1 cellular context compared by ENCODE assay signal in the genomic region with DNA sequence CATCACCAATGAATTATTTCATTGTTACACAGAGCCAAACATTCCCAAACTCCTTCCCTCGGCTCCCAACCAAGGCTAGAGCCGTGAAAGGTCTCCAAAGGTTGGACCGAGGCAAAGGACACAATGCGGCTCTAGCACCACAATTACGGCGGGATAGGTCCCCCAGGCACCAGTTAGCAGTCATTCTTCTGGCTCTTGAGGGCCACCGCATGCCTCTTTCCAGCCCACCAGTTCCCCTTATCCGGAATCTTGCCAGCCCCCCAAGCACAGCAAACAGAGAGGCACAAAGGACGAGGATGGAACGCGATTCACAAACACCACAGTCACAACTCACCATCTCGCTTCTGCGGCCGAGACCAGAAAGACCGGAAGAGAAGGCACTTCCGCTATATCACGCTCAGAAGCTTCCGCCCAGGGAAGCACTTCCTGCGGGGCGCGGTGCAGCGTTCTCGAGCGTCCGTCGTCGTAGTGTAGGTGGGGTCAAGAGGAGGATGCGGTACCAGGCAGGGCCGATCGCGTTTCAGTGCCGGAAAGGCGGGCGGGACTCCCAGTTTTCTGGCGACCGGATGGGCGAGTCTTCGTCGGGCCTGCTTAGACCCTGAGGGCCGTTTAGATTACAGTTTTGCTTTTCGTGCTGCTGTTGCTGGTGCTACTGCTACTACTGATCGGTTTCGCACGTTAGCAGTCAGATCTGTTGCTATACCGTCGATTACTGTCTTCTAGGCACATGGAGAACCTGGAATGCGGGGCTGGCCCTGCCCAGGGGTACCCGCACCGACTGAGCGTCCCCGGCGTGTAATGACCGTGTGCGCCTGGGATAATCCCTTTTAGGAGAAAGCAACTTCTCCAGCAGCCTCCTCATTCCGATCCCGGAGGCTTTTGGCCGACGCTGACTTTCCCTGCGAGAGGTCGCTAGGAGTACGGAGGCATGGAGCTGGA.
TF ChIP-seq lines count a peak whose summit lies in the region.

A gene (minus strand): TSS at position 374 of the 939 bp plus-strand sequence. CDS start 37 bp downstream, at position 337.

TF ChIP-seq in K562, 482 proteins besides CTCF, POLR2A, EP300 and RAD21 (continued from another document and continues in another):
- TF ChIP-seq, protein P1, sequence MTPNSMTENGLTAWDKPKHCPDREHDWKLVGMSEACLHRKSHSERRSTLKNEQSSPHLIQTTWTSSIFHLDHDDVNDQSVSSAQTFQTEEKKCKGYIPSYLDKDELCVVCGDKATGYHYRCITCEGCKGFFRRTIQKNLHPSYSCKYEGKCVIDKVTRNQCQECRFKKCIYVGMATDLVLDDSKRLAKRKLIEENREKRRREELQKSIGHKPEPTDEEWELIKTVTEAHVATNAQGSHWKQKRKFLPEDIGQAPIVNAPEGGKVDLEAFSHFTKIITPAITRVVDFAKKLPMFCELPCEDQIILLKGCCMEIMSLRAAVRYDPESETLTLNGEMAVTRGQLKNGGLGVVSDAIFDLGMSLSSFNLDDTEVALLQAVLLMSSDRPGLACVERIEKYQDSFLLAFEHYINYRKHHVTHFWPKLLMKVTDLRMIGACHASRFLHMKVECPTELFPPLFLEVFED (CRISPR knock-in tag; conservative IDR thresholded peaks at IDR 0.05) = peak; percentile 36
- TF ChIP-seq ESRRA (IDR thresholded peaks at IDR 0.05; ENCODE audit: borderline replicate concordance, low read depth) = peak; percentile 89
- peak; percentile 100 for TF ChIP-seq RBBP5 (IDR thresholded peaks at IDR 0.05; ENCODE audit: borderline replicate concordance, insufficient read depth, low read length, poor library complexity, severe bottlenecking)
- no peak for TF ChIP-seq SMC3 (conservative IDR thresholded peaks at IDR 0.05; ENCODE audit: insufficient read depth, low read depth, low read length)
- TF ChIP-seq, protein P2, sequence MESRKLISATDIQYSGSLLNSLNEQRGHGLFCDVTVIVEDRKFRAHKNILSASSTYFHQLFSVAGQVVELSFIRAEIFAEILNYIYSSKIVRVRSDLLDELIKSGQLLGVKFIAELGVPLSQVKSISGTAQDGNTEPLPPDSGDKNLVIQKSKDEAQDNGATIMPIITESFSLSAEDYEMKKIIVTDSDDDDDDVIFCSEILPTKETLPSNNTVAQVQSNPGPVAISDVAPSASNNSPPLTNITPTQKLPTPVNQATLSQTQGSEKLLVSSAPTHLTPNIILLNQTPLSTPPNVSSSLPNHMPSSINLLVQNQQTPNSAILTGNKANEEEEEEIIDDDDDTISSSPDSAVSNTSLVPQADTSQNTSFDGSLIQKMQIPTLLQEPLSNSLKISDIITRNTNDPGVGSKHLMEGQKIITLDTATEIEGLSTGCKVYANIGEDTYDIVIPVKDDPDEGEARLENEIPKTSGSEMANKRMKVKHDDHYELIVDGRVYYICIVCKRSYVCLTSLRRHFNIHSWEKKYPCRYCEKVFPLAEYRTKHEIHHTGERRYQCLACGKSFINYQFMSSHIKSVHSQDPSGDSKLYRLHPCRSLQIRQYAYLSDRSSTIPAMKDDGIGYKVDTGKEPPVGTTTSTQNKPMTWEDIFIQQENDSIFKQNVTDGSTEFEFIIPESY (CRISPR knock-in tag; IDR thresholded peaks at IDR 0.05) = peak; percentile 75
- TF ChIP-seq JUN (IDR thresholded peaks at IDR 0.05; ENCODE audit: borderline replicate concordance, low read depth, low read length) = 0 out of 2 replicates have a peak, but pooled peaks have one; percentile 21
- peak; percentile 36; the same call in 1 of the 2 replicates for TF ChIP-seq JUN (CRISPR knock-in tag; IDR thresholded peaks at IDR 0.05; ENCODE audit: borderline replicate concordance)
- TF ChIP-seq ZNF561 (CRISPR knock-in tag; conservative IDR thresholded peaks at IDR 0.05) = 0 out of 2 replicates have a peak, but pooled peaks have one; percentile 31
- TF ChIP-seq RB1 (IDR thresholded peaks at IDR 0.05; ENCODE audit: low read depth) = peak; percentile 95
- TF ChIP-seq, protein P3, sequence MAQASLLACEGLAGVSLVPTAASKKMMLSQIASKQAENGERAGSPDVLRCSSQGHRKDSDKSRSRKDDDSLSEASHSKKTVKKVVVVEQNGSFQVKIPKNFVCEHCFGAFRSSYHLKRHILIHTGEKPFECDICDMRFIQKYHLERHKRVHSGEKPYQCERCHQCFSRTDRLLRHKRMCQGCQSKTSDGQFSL (CRISPR knock-in tag; IDR thresholded peaks at IDR 0.05) = peak; percentile 36; the same call in 1 of the 2 replicates
- TF ChIP-seq, protein P3 (tag; IDR thresholded peaks at IDR 0.05) = no peak
- no peak for TF ChIP-seq PCBP2 (IDR thresholded peaks at IDR 0.05; ENCODE audit: low read depth, low read length, poor library complexity, severe bottlenecking)
- TF ChIP-seq ZC3H4 (CRISPR knock-in tag; IDR thresholded peaks at IDR 0.05; ENCODE audit: borderline replicate concordance) = no peak
- TF ChIP-seq NFIC (IDR thresholded peaks at IDR 0.05) = peak; percentile 84
- TF ChIP-seq, protein P4, sequence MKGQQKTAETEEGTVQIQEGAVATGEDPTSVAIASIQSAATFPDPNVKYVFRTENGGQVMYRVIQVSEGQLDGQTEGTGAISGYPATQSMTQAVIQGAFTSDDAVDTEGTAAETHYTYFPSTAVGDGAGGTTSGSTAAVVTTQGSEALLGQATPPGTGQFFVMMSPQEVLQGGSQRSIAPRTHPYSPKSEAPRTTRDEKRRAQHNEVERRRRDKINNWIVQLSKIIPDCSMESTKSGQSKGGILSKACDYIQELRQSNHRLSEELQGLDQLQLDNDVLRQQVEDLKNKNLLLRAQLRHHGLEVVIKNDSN (CRISPR knock-in tag; IDR thresholded peaks at IDR 0.05) = no peak
- TF ChIP-seq NFE2L1 (tag; IDR thresholded peaks at IDR 0.05; ENCODE audit: borderline replicate concordance, low read depth) = no peak
- TF ChIP-seq BCOR (IDR thresholded peaks at IDR 0.05) = peak; percentile 84
- TF ChIP-seq, protein P5, sequence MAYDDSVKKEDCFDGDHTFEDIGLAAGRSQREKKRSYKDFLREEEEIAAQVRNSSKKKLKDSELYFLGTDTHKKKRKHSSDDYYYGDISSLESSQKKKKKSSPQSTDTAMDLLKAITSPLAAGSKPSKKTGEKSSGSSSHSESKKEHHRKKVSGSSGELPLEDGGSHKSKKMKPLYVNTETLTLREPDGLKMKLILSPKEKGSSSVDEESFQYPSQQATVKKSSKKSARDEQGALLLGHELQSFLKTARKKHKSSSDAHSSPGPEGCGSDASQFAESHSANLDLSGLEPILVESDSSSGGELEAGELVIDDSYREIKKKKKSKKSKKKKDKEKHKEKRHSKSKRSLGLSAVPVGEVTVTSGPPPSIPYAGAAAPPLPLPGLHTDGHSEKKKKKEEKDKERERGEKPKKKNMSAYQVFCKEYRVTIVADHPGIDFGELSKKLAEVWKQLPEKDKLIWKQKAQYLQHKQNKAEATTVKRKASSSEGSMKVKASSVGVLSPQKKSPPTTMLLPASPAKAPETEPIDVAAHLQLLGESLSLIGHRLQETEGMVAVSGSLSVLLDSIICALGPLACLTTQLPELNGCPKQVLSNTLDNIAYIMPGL (CRISPR knock-in tag; IDR thresholded peaks at IDR 0.05) = peak; percentile 87; the same call in 1 of the 2 replicates
- peak; percentile 96 for TF ChIP-seq DIDO1 (tag; IDR thresholded peaks at IDR 0.05; ENCODE audit: low read depth)
- no peak for TF ChIP-seq RBM17 (IDR thresholded peaks at IDR 0.05; ENCODE audit: borderline replicate concordance, low read depth, low read length)
- TF ChIP-seq ZNF239 (CRISPR knock-in tag; IDR thresholded peaks at IDR 0.05) = no peak; the same call in 1 of the 2 replicates
- TF ChIP-seq ZNF780A (CRISPR knock-in tag; IDR thresholded peaks at IDR 0.05) = no peak
- TF ChIP-seq NRF1 (conservative IDR thresholded peaks at IDR 0.05 in 1 of 2, IDR thresholded peaks at IDR 0.05 in 1 of 2) = peak; percentile 13 to 33; a peak in 1 of 4 replicates
- peak; percentile 90 to 97 for TF ChIP-seq HDAC1 (IDR thresholded peaks at IDR 0.05)
- TF ChIP-seq, protein P6, sequence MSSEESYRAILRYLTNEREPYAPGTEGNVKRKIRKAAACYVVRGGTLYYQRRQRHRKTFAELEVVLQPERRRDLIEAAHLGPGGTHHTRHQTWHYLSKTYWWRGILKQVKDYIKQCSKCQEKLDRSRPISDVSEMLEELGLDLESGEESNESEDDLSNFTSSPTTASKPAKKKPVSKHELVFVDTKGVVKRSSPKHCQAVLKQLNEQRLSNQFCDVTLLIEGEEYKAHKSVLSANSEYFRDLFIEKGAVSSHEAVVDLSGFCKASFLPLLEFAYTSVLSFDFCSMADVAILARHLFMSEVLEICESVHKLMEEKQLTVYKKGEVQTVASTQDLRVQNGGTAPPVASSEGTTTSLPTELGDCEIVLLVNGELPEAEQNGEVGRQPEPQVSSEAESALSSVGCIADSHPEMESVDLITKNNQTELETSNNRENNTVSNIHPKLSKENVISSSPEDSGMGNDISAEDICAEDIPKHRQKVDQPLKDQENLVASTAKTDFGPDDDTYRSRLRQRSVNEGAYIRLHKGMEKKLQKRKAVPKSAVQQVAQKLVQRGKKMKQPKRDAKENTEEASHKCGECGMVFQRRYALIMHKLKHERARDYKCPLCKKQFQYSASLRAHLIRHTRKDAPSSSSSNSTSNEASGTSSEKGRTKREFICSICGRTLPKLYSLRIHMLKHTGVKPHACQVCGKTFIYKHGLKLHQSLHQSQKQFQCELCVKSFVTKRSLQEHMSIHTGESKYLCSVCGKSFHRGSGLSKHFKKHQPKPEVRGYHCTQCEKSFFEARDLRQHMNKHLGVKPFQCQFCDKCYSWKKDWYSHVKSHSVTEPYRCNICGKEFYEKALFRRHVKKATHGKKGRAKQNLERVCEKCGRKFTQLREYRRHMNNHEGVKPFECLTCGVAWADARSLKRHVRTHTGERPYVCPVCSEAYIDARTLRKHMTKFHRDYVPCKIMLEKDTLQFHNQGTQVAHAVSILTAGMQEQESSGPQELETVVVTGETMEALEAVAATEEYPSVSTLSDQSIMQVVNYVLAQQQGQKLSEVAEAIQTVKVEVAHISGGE (CRISPR knock-in tag; IDR thresholded peaks at IDR 0.05) = peak; percentile 97 to 100 (median 99)
- peak; percentile 96 for TF ChIP-seq CREM (IDR thresholded peaks at IDR 0.05; ENCODE audit: low read depth)
- no peak for TF ChIP-seq CEBPB (tag; IDR thresholded peaks at IDR 0.05)
- TF ChIP-seq BACH1 (tag; IDR thresholded peaks at IDR 0.05) = 0 out of 2 replicates have a peak, but pooled peaks have one; percentile 7
- 0 out of 2 replicates have a peak, but pooled peaks have one; percentile 26 for TF ChIP-seq PHF21A (IDR thresholded peaks at IDR 0.05; ENCODE audit: borderline replicate concordance, low read depth)
- peak; percentile 65 to 75; a peak in 3 of 4 replicates for TF ChIP-seq TBL1XR1 (IDR thresholded peaks at IDR 0.05; ENCODE audit: low read length in 2 of 2)
- TF ChIP-seq, protein P7, sequence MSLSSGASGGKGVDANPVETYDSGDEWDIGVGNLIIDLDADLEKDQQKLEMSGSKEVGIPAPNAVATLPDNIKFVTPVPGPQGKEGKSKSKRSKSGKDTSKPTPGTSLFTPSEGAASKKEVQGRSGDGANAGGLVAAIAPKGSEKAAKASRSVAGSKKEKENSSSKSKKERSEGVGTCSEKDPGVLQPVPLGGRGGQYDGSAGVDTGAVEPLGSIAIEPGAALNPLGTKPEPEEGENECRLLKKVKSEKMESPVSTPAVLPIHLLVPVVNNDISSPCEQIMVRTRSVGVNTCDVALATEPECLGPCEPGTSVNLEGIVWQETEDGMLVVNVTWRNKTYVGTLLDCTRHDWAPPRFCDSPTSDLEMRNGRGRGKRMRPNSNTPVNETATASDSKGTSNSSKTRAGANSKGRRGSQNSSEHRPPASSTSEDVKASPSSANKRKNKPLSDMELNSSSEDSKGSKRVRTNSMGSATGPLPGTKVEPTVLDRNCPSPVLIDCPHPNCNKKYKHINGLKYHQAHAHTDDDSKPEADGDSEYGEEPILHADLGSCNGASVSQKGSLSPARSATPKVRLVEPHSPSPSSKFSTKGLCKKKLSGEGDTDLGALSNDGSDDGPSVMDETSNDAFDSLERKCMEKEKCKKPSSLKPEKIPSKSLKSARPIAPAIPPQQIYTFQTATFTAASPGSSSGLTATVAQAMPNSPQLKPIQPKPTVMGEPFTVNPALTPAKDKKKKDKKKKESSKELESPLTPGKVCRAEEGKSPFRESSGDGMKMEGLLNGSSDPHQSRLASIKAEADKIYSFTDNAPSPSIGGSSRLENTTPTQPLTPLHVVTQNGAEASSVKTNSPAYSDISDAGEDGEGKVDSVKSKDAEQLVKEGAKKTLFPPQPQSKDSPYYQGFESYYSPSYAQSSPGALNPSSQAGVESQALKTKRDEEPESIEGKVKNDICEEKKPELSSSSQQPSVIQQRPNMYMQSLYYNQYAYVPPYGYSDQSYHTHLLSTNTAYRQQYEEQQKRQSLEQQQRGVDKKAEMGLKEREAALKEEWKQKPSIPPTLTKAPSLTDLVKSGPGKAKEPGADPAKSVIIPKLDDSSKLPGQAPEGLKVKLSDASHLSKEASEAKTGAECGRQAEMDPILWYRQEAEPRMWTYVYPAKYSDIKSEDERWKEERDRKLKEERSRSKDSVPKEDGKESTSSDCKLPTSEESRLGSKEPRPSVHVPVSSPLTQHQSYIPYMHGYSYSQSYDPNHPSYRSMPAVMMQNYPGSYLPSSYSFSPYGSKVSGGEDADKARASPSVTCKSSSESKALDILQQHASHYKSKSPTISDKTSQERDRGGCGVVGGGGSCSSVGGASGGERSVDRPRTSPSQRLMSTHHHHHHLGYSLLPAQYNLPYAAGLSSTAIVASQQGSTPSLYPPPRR (CRISPR knock-in tag; IDR thresholded peaks at IDR 0.05; ENCODE audit: borderline replicate concordance) = peak; percentile 91; the same call in 1 of the 2 replicates
- TF ChIP-seq NR2C2 (CRISPR knock-in tag; IDR thresholded peaks at IDR 0.05) = peak; percentile 99
- TF ChIP-seq NR2C2 (tag; IDR thresholded peaks at IDR 0.05) = peak; percentile 100
- peak; percentile 97 for TF ChIP-seq ELF2 (CRISPR knock-in tag; IDR thresholded peaks at IDR 0.05)
- TF ChIP-seq ETV1 (tag; conservative IDR thresholded peaks at IDR 0.05; ENCODE audit: low read depth) = peak; percentile 99
- TF ChIP-seq SPI1 (IDR thresholded peaks at IDR 0.05; ENCODE audit: borderline replicate concordance, low read depth, low read length) = peak; percentile 96
- TF ChIP-seq, protein P8, sequence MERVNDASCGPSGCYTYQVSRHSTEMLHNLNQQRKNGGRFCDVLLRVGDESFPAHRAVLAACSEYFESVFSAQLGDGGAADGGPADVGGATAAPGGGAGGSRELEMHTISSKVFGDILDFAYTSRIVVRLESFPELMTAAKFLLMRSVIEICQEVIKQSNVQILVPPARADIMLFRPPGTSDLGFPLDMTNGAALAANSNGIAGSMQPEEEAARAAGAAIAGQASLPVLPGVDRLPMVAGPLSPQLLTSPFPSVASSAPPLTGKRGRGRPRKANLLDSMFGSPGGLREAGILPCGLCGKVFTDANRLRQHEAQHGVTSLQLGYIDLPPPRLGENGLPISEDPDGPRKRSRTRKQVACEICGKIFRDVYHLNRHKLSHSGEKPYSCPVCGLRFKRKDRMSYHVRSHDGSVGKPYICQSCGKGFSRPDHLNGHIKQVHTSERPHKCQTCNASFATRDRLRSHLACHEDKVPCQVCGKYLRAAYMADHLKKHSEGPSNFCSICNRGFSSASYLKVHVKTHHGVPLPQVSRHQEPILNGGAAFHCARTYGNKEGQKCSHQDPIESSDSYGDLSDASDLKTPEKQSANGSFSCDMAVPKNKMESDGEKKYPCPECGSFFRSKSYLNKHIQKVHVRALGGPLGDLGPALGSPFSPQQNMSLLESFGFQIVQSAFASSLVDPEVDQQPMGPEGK (CRISPR knock-in tag; IDR thresholded peaks at IDR 0.05; ENCODE audit: borderline replicate concordance) = peak; percentile 69; the same call in 1 of the 2 replicates
- peak in 1 of 2 experiments; percentile 99; a peak in 2 of 3 replicates for TF ChIP-seq CBX3 (IDR thresholded peaks at IDR 0.05; ENCODE audit: borderline replicate concordance in 1 of 2, low read length in 2 of 2)
- TF ChIP-seq SAFB (IDR thresholded peaks at IDR 0.05; ENCODE audit: borderline replicate concordance, low read depth, low read length) = no peak
- TF ChIP-seq NUFIP1 (IDR thresholded peaks at IDR 0.05; ENCODE audit: partially characterized antibody) = peak; percentile 50
- TF ChIP-seq PHB2 (IDR thresholded peaks at IDR 0.05; ENCODE audit: low read depth) = no peak
